Comparison of ENCODE assay signal across 2 cellular contexts in genomic region chrX:63934791-63935190, GRCh38.
TF ChIP-seq lines count a peak whose summit lies in the region.

No MANE protein-coding gene starts in this region.

TF ChIP-seq in GM23338, 12 proteins besides CTCF, POLR2A, EP300 and RAD21:
- no peak for TF ChIP-seq POLR2AphosphoS5 (IDR thresholded peaks at IDR 0.05; ENCODE audit: low read depth)
- no peak for TF ChIP-seq REST (IDR thresholded peaks at IDR 0.05; ENCODE audit: unreplicated experiment)
- TF ChIP-seq STAT1 (IDR thresholded peaks at IDR 0.05; ENCODE audit: unreplicated experiment), result no peak
- no peak for TF ChIP-seq NANOG (IDR thresholded peaks at IDR 0.05; ENCODE audit: borderline replicate concordance)

TF ChIP-seq in H1, 55 proteins besides CTCF, POLR2A, EP300 and RAD21:
- no peak for TF ChIP-seq NANOG (IDR thresholded peaks at IDR 0.05; ENCODE audit: insufficient read depth, low read depth, low read length, poor library complexity, severe bottlenecking)
- TF ChIP-seq RXRA (IDR thresholded peaks at IDR 0.05; ENCODE audit: insufficient read depth, low read depth, low read length), result no peak
- no peak for TF ChIP-seq SP1 (IDR thresholded peaks at IDR 0.05; ENCODE audit: low read depth, low read length)
- no peak for TF ChIP-seq CBX8 (IDR thresholded peaks at IDR 0.05; ENCODE audit: borderline replicate concordance, low read depth, low read length)
- no peak for TF ChIP-seq GABPA (IDR thresholded peaks at IDR 0.05; ENCODE audit: borderline replicate concordance, insufficient read depth, low read length)
- TF ChIP-seq CREB1 (IDR thresholded peaks at IDR 0.05), result no peak
